In the genomic region with DNA sequence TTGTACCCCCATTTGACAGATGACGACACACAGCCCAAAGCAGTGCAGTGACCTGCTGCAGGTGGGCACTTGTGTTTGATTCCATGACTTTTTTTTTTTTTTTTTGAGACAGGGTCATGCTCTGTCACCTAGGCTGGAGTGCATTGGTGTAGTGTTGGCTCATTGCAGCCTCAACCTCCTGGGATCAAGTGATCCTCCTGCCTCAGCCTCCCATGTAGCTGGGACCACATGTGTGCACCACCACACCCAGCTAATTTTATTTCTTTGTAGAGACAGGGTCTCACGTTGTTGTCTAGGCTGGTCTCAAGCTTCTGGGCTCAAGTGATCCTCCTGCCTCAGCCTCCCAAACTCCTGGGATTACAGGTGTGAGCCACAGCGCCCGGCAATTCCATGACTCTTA, we compare ENCODE assay signal across 31 cellular contexts. TPM values are rescaled to one million over a fixed set of nuclear protein-coding genes. Genes with fewer than 3 reads are reported as not detected.
DNase-seq lines count a peak whose midpoint lies in the region; ATAC-seq and TF ChIP-seq lines count a peak whose summit lies in the region.
"Had no signal": no experiment of that assay in that cellular context is flagged by ENCODE, and none has a peak within 500 bp of the region (broad histone marks: within the 10 kb centered on the region; RNA-seq: fewer than 3 reads in every experiment).

No MANE protein-coding gene starts in this region.

- intact Hi-C loops in Calu3 (cut with micrococcal nuclease; ENCODE audit: unreplicated experiment), result no loop called here
- intact Hi-C loops in lower lobe of right lung (cut with DNase I), result no loop called here
- intact Hi-C loops in activated CD4-positive, alpha-beta T cell treated with anti-CD3 and anti-CD28 coated beads, Interleukin-2, amount 10 ng/mL, durations not matched to agents 24 days and 14 days (cut with micrococcal nuclease), result no loop called here
- intact Hi-C loops in activated T-helper 2 cell treated with anti-CD3 and anti-CD28 coated beads, Interferon-gamma antibody, Interleukin-2, Interleukin-4, amounts not matched to agents 10 μg/mL and 5 μg/mL and 100 μg/mL, durations not matched to agents 14 hours and 24 hours and 36 hours (cut with micrococcal nuclease), result loop anchor here (5.0 kb wide), 1 partner anchor 35 kb away; no protein-coding TSS in a partner anchor

- H3K9ac ChIP-seq in NT2/D1 (ENCODE audit: insufficient read length, low read depth), result peak overlapping the region; percentile 27
- H3K9ac ChIP-seq: BLaER1 treated with 17β-estradiol and CSF1 and Interleukin-3, amounts not matched to agents 10 nM and 100 nM had no signal

- no peaks in the 10 kb centered on the region for H3K27me3 Mint-ChIP-seq in Calu3 (ENCODE audit: unreplicated experiment)
- peaks cover 10% of the 10 kb centered on the region for H3K27me3 Mint-ChIP-seq in activated CD4-positive, alpha-beta T cell treated with anti-CD3 and anti-CD28 coated beads, Interleukin-2, amount 10 ng/mL, durations not matched to agents 24 days and 14 days
- H3K27me3 Mint-ChIP-seq in activated T-helper 2 cell treated with anti-CD3 and anti-CD28 coated beads, Interferon-gamma antibody, Interleukin-2, Interleukin-4, amounts not matched to agents 10 μg/mL and 5 μg/mL and 100 μg/mL, durations not matched to agents 14 hours and 24 hours and 36 hours (ENCODE audit: low read depth), result peaks cover 7% of the 10 kb centered on the region

- no TSS peak for BruUV-seq in Calu3 (replicated peaks; lab: Mats Ljungman, UMichigan)

- H3K4me1 ChIP-seq in NT2/D1 (ENCODE audit: insufficient read depth, insufficient read length), result peaks cover 31% of the 10 kb centered on the region
- H3K4me1 ChIP-seq in lower lobe of right lung, result peaks cover 13% of the 10 kb centered on the region

- no peaks in the 10 kb centered on the region for H3K36me3 ChIP-seq in NT2/D1 (ENCODE audit: insufficient read depth, insufficient read length, low read length)
- no peaks in the 10 kb centered on the region for H3K36me3 ChIP-seq in lower lobe of right lung
- H3K36me3 ChIP-seq: BLaER1 treated with 17β-estradiol and CSF1 and Interleukin-3, amounts not matched to agents 10 nM and 100 nM; gastroesophageal sphincter; WERI-Rb-1 had no signal

- H3K4me1 Mint-ChIP-seq in Calu3 (ENCODE audit: low read depth, unreplicated experiment), result peaks cover 21% of the 10 kb centered on the region
- peaks cover 7% of the 10 kb centered on the region for H3K4me1 Mint-ChIP-seq in stimulated activated effector memory CD8-positive, alpha-beta T cell treated with anti-CD3 and anti-CD28 coated beads, Interleukin-12 subunit alpha, Interleukin-12 subunit beta, amount 100 ng/mL, for 72 hours
- H3K4me1 Mint-ChIP-seq in activated CD4-positive, alpha-beta T cell treated with anti-CD3 and anti-CD28 coated beads, Interleukin-2, amount 10 ng/mL, durations not matched to agents 24 days and 14 days, result peaks cover 7% of the 10 kb centered on the region
- H3K4me1 Mint-ChIP-seq in activated T-helper 2 cell treated with anti-CD3 and anti-CD28 coated beads, Interferon-gamma antibody, Interleukin-2, Interleukin-4, amounts not matched to agents 10 μg/mL and 5 μg/mL and 100 μg/mL, durations not matched to agents 14 hours and 24 hours and 36 hours (ENCODE audit: low read depth), result no peaks in the 10 kb centered on the region

- peak overlapping the region; percentile 4 for H3K27ac Mint-ChIP-seq in Calu3 (ENCODE audit: unreplicated experiment)
- H3K27ac Mint-ChIP-seq in stimulated activated effector memory CD8-positive, alpha-beta T cell treated with anti-CD3 and anti-CD28 coated beads, Interleukin-12 subunit alpha, Interleukin-12 subunit beta, amount 100 ng/mL, for 72 hours, result peak overlapping the region; percentile 14
- H3K27ac Mint-ChIP-seq in activated CD4-positive, alpha-beta T cell treated with anti-CD3 and anti-CD28 coated beads, Interleukin-2, amount 10 ng/mL, durations not matched to agents 24 days and 14 days, result no peak overlapping the region
- H3K27ac Mint-ChIP-seq in activated T-helper 2 cell treated with anti-CD3 and anti-CD28 coated beads, Interferon-gamma antibody, Interleukin-2, Interleukin-4, amounts not matched to agents 10 μg/mL and 5 μg/mL and 100 μg/mL, durations not matched to agents 14 hours and 24 hours and 36 hours, result no peak overlapping the region
- H3K27ac Mint-ChIP-seq: activated naive CD4-positive, alpha-beta T cell treated with anti-CD3 and anti-CD28 coated beads, Interleukin-2, amount 50 U/mL, for 72 hours; T-helper 2 cell treated with Interferon-gamma antibody and Interleukin-4, amounts not matched to agents 5 μg/mL and 100 μg/mL, for 36 hours had no signal

- H3K27me3 ChIP-seq in NT2/D1 (ENCODE audit: insufficient read depth, insufficient read length) (no peaks in the 10 kb centered on the region), lower lobe of right lung (ENCODE audit: low read depth) (no peaks in the 10 kb centered on the region)
- H3K27me3 ChIP-seq: BLaER1 treated with 17β-estradiol and CSF1 and Interleukin-3, amounts not matched to agents 10 nM and 100 nM; dorsolateral prefrontal cortex; gastroesophageal sphincter had no signal

- no peak overlapping the region for H3K4me3 ChIP-seq in NT2/D1 (ENCODE audit: insufficient read length, low read depth)
- no peak overlapping the region for H3K4me3 ChIP-seq in lower lobe of right lung
- H3K4me3 ChIP-seq: BLaER1 treated with 17β-estradiol and CSF1 and Interleukin-3, amounts not matched to agents 10 nM and 100 nM; dorsolateral prefrontal cortex; gastroesophageal sphincter had no signal

- no peak for TF ChIP-seq CTCF in Calu3 (IDR thresholded peaks at IDR 0.05; ENCODE audit: unreplicated experiment)
- TF ChIP-seq CTCF in lower lobe of right lung (IDR thresholded peaks at IDR 0.05), result no peak

- H3K4me3 Mint-ChIP-seq in Calu3 (ENCODE audit: low read depth, unreplicated experiment), result peak overlapping the region; percentile 10
- H3K4me3 Mint-ChIP-seq in stimulated activated effector memory CD8-positive, alpha-beta T cell treated with anti-CD3 and anti-CD28 coated beads, Interleukin-12 subunit alpha, Interleukin-12 subunit beta, amount 100 ng/mL, for 72 hours, result no peak overlapping the region
- H3K4me3 Mint-ChIP-seq in activated CD4-positive, alpha-beta T cell treated with anti-CD3 and anti-CD28 coated beads, Interleukin-2, amount 10 ng/mL, durations not matched to agents 24 days and 14 days, result no peak overlapping the region
- no peak overlapping the region for H3K4me3 Mint-ChIP-seq in activated T-helper 2 cell treated with anti-CD3 and anti-CD28 coated beads, Interferon-gamma antibody, Interleukin-2, Interleukin-4, amounts not matched to agents 10 μg/mL and 5 μg/mL and 100 μg/mL, durations not matched to agents 14 hours and 24 hours and 36 hours (ENCODE audit: low read depth)
- H3K4me3 Mint-ChIP-seq: neural crest cell; stimulated activated naive CD8-positive, alpha-beta T cell treated with anti-CD3 and anti-CD28 coated beads, Interleukin-15, amount 100 ng/mL, for 72 hours; T-helper 2 cell treated with Interferon-gamma antibody and Interleukin-4, amounts not matched to agents 5 μg/mL and 100 μg/mL, for 36 hours had no signal

- DNase-seq in Calu3 (no peak), NT2/D1 (ENCODE audit: low read depth, low spot score) (no peak), epithelial cell of prostate (ENCODE audit: low read depth, low spot score) (no peak), lower lobe of right lung (no peak)
- no peak for DNase-seq in stimulated activated effector memory CD8-positive, alpha-beta T cell treated with anti-CD3 and anti-CD28 coated beads, Interleukin-12 subunit alpha, Interleukin-12 subunit beta, amount 100 ng/mL, for 72 hours (ENCODE audit: low spot score in 2 of 2)
- DNase-seq in activated CD4-positive, alpha-beta T cell treated with anti-CD3 and anti-CD28 coated beads, Interleukin-2, amount 10 ng/mL, durations not matched to agents 24 days and 14 days, result no peak
- DNase-seq in activated T-helper 2 cell treated with anti-CD3 and anti-CD28 coated beads, Interferon-gamma antibody, Interleukin-2, Interleukin-4, amounts not matched to agents 10 μg/mL and 5 μg/mL and 100 μg/mL, durations not matched to agents 14 hours and 24 hours and 36 hours (ENCODE audit: low spot score), result no peak
- DNase-seq: activated CD4-positive, alpha-beta T cell treated with anti-CD3 and anti-CD28 coated beads for 48 hours; activated CD8-positive, alpha-beta memory T cell treated with anti-CD3 and anti-CD28 coated beads for 24 hours; activated effector memory CD4-positive, alpha-beta T cell treated with Interleukin-2 at 50 U/mL for 16 hours; activated T-cell treated with anti-CD3 and anti-CD28 coated beads for 4 hours; amygdala; dorsolateral prefrontal cortex; HCEC 1CT; hippocampal formation; KG1; mesenchymal stem cell; NCI-H1417; NCI-H2029 treated with DMSO at 0.1 percent for 48 hours; NCI-H526; SHP77; stimulated activated CD4-positive, alpha-beta T cell treated with anti-CD3 and anti-CD28 coated beads, Interleukin-2, amount 100 ng/mL, for 24 hours; stimulated activated CD8-positive, alpha-beta memory T cell treated with anti-CD3 and anti-CD28 coated beads, Interleukin-4, amount 100 ng/mL, for 48 hours; stimulated activated naive CD8-positive, alpha-beta T cell treated with anti-CD3 and anti-CD28 coated beads, Interleukin-15, amount 100 ng/mL, for 72 hours; WERI-Rb-1 had no signal

- H3K9me3 ChIP-seq in NT2/D1 (ENCODE audit: insufficient read depth, low read length), result no peaks in the 10 kb centered on the region
- no peaks in the 10 kb centered on the region for H3K9me3 ChIP-seq in lower lobe of right lung
- H3K9me3 ChIP-seq: BLaER1 treated with 17β-estradiol and CSF1 and Interleukin-3, amounts not matched to agents 10 nM and 100 nM; gastroesophageal sphincter had no signal

- H3K36me3 Mint-ChIP-seq in Calu3 (ENCODE audit: insufficient read depth, unreplicated experiment), result peaks cover under 1% of the 10 kb centered on the region
- H3K36me3 Mint-ChIP-seq in stimulated activated effector memory CD8-positive, alpha-beta T cell treated with anti-CD3 and anti-CD28 coated beads, Interleukin-12 subunit alpha, Interleukin-12 subunit beta, amount 100 ng/mL, for 72 hours, result no peaks in the 10 kb centered on the region
- H3K36me3 Mint-ChIP-seq in activated CD4-positive, alpha-beta T cell treated with anti-CD3 and anti-CD28 coated beads, Interleukin-2, amount 10 ng/mL, durations not matched to agents 24 days and 14 days (ENCODE audit: low read depth), result no peaks in the 10 kb centered on the region
- no peaks in the 10 kb centered on the region for H3K36me3 Mint-ChIP-seq in activated T-helper 2 cell treated with anti-CD3 and anti-CD28 coated beads, Interferon-gamma antibody, Interleukin-2, Interleukin-4, amounts not matched to agents 10 μg/mL and 5 μg/mL and 100 μg/mL, durations not matched to agents 14 hours and 24 hours and 36 hours (ENCODE audit: low read depth)
- H3K36me3 Mint-ChIP-seq: activated naive CD4-positive, alpha-beta T cell treated with anti-CD3 and anti-CD28 coated beads, Interleukin-2, amount 50 U/mL, for 72 hours had no signal

- ATAC-seq in stimulated activated effector memory CD8-positive, alpha-beta T cell treated with anti-CD3 and anti-CD28 coated beads, Interleukin-12 subunit alpha, Interleukin-12 subunit beta, amount 100 ng/mL, for 72 hours, result no peak
- ATAC-seq in lower lobe of right lung (no peak), HG02763 (IDR thresholded peaks at IDR 0.05; ENCODE audit: unreplicated experiment) (no peak)
- ATAC-seq: gastroesophageal sphincter had no signal

- peaks cover 3% of the 10 kb centered on the region for H3K9me3 Mint-ChIP-seq in Calu3 (ENCODE audit: low read depth, unreplicated experiment)
- H3K9me3 Mint-ChIP-seq in stimulated activated effector memory CD8-positive, alpha-beta T cell treated with anti-CD3 and anti-CD28 coated beads, Interleukin-12 subunit alpha, Interleukin-12 subunit beta, amount 100 ng/mL, for 72 hours, result no peaks in the 10 kb centered on the region
- H3K9me3 Mint-ChIP-seq in activated CD4-positive, alpha-beta T cell treated with anti-CD3 and anti-CD28 coated beads, Interleukin-2, amount 10 ng/mL, durations not matched to agents 24 days and 14 days, result no peaks in the 10 kb centered on the region
- H3K9me3 Mint-ChIP-seq in activated T-helper 2 cell treated with anti-CD3 and anti-CD28 coated beads, Interferon-gamma antibody, Interleukin-2, Interleukin-4, amounts not matched to agents 10 μg/mL and 5 μg/mL and 100 μg/mL, durations not matched to agents 14 hours and 24 hours and 36 hours, result no peaks in the 10 kb centered on the region
- H3K9me3 Mint-ChIP-seq: activated naive CD4-positive, alpha-beta T cell treated with anti-CD3 and anti-CD28 coated beads, Interleukin-2, amount 50 U/mL, for 72 hours; neural crest cell; stimulated activated naive CD8-positive, alpha-beta T cell treated with anti-CD3 and anti-CD28 coated beads, Interleukin-15, amount 100 ng/mL, for 72 hours; T-helper 2 cell treated with Interferon-gamma antibody and Interleukin-4, amounts not matched to agents 5 μg/mL and 100 μg/mL, for 36 hours had no signal

- peak overlapping the region; percentile 90 for H3K27ac ChIP-seq in epithelial cell of prostate
- no peak overlapping the region for H3K27ac ChIP-seq in lower lobe of right lung
- H3K27ac ChIP-seq: dorsolateral prefrontal cortex, gastroesophageal sphincter, WERI-Rb-1 had no signal

- CTCF ChIA-PET in Calu3 (lab: Charles Lee), result interaction anchor here (0.7 kb wide), 1 partner anchor 248 kb away, joined by 4 read pairs; no protein-coding TSS in a partner anchor

RNA-seq across cellular contexts. Expression of a gene that starts 14.9 kb away (rescaled TPM):
- total RNA-seq in Calu3 (2022) (0.19 and 0.51 TPM in 2 replicates), lower lobe of right lung (14.5 TPM)
- total RNA-seq in activated CD4-positive, alpha-beta T cell treated with anti-CD3 and anti-CD28 coated beads, Interleukin-2, amount 10 ng/mL, durations not matched to agents 24 days and 14 days, result not detected in 2 replicates
- total RNA-seq in activated T-helper 2 cell treated with anti-CD3 and anti-CD28 coated beads, Interferon-gamma antibody, Interleukin-2, Interleukin-4, amounts not matched to agents 10 μg/mL and 5 μg/mL and 100 μg/mL, durations not matched to agents 14 hours and 24 hours and 36 hours, result not detected in 2 replicates
- total RNA-seq: activated naive CD4-positive, alpha-beta T cell treated with anti-CD3 and anti-CD28 coated beads, Interleukin-2, amount 50 U/mL, for 72 hours had no signal

Comparison
In these comparisons a context has a peak if more than half of its experiments do, and no peak if none do; other contexts are left out.
1. H3K27ac Mint-ChIP-seq: peak in Calu3 (single experiment) and stimulated activated effector memory CD8-positive, alpha-beta T cell treated with anti-CD3 and anti-CD28 coated beads, Interleukin-12 subunit alpha, Interleukin-12 subunit beta, amount 100 ng/mL, for 72 hours (single experiment); none in activated CD4-positive, alpha-beta T cell treated with anti-CD3 and anti-CD28 coated beads, Interleukin-2, amount 10 ng/mL, durations not matched to agents 24 days and 14 days (single experiment) and activated T-helper 2 cell treated with anti-CD3 and anti-CD28 coated beads, Interferon-gamma antibody, Interleukin-2, Interleukin-4, amounts not matched to agents 10 μg/mL and 5 μg/mL and 100 μg/mL, durations not matched to agents 14 hours and 24 hours and 36 hours (single experiment).
2. RNA of a gene that starts 14.9 kb away (total RNA-seq): 14.5 TPM in lower lobe of right lung (single experiment); 0.19 to 0.51 TPM in Calu3, not detected in activated CD4-positive, alpha-beta T cell treated with anti-CD3 and anti-CD28 coated beads, Interleukin-2, amount 10 ng/mL, durations not matched to agents 24 days and 14 days and not detected in activated T-helper 2 cell treated with anti-CD3 and anti-CD28 coated beads, Interferon-gamma antibody, Interleukin-2, Interleukin-4, amounts not matched to agents 10 μg/mL and 5 μg/mL and 100 μg/mL, durations not matched to agents 14 hours and 24 hours and 36 hours; every median in the first group is over 10 times any median in the second.